Comparison of ENCODE assay signal across 16 cellular contexts in genomic region chr13:113179374-113180230, GRCh38. TPM values are rescaled to one million over a fixed set of nuclear protein-coding genes. Genes with fewer than 3 reads are reported as not detected.
A peak's percentile ranks its signal among the peaks of the same experiment; 100 is the strongest.
DNase-seq lines count a peak whose midpoint lies in the region; ATAC-seq, FAIRE-seq and TF ChIP-seq lines count a peak whose summit lies in the region.
"Had no signal": no experiment of that assay in that cellular context is flagged by ENCODE, and none has a peak within 500 bp of the region (broad histone marks: within the 10 kb centered on the region; RNA-seq: fewer than 3 reads in every experiment).

No MANE protein-coding gene starts in this region.

- 63% methylated on average over 28 of the region's 28 CpGs for WGBS in HUES64
- 86% methylated on average over 28 of the region's 28 CpGs for WGBS in aorta, 2 donors

- no peaks in the 10 kb centered on the region for H3K9me3 Mint-ChIP-seq in CD8-positive, alpha-beta T cell
- no peaks in the 10 kb centered on the region for H3K9me3 Mint-ChIP-seq in central memory CD8-positive, alpha-beta T cell
- H3K9me3 Mint-ChIP-seq: CD4-positive, CD25-positive, alpha-beta regulatory T cell had no signal

- H3K4me1 Mint-ChIP-seq in CD8-positive, alpha-beta T cell (ENCODE audit: low read depth) = peaks cover 38% of the 10 kb centered on the region
- H3K4me1 Mint-ChIP-seq in central memory CD8-positive, alpha-beta T cell = peaks cover 43% of the 10 kb centered on the region

- peaks cover 42% of the 10 kb centered on the region for H3K36me3 ChIP-seq in CD8-positive, alpha-beta T cell (ENCODE audit: insufficient read depth, low read length)
- peaks cover 96% of the 10 kb centered on the region for H3K36me3 ChIP-seq in HUES64 (ENCODE audit: insufficient read depth, low read length)
- peaks cover 2 to 19% of the 10 kb centered on the region in 2 donors for H3K36me3 ChIP-seq in aorta (ENCODE audit: control insufficient read depth in 1 of 2, insufficient read depth in 2 of 2, low read length in 1 of 2)

- no peak for FAIRE-seq in RCC 7860 (lab: Jason Lieb, UNC)

- peak overlapping the region; percentile 71 for H3K27ac Mint-ChIP-seq in CD8-positive, alpha-beta T cell
- peak overlapping the region; percentile 79 for H3K27ac Mint-ChIP-seq in central memory CD8-positive, alpha-beta T cell (ENCODE audit: low read depth)
- H3K27ac Mint-ChIP-seq: stimulated activated memory B cell treated with anti-CD40 and anti-IgM and Interleukin-4, amounts not matched to agents 10 μg/mL and 1 μg/mL and 100 μg/mL, for 72 hours had no signal

- H3K36me3 Mint-ChIP-seq in CD8-positive, alpha-beta T cell = peaks cover 81% of the 10 kb centered on the region
- peaks cover 30% of the 10 kb centered on the region for H3K36me3 Mint-ChIP-seq in central memory CD8-positive, alpha-beta T cell (ENCODE audit: insufficient read depth)

- H3K4me3 ChIP-seq in CD8-positive, alpha-beta T cell (ENCODE audit: low read depth, low read length) = no peak overlapping the region
- H3K4me3 ChIP-seq in HUES64 (ENCODE audit: low read length) (no peak overlapping the region), aorta (ENCODE audit: low read length in 2 of 2) (no peak overlapping the region)

- peak overlapping the region; percentile 41 for H3K4me3 Mint-ChIP-seq in CD8-positive, alpha-beta T cell
- H3K4me3 Mint-ChIP-seq in central memory CD8-positive, alpha-beta T cell = peak overlapping the region; percentile 36
- H3K4me3 Mint-ChIP-seq: stimulated activated memory B cell treated with anti-CD40 and anti-IgM and Interleukin-4, amounts not matched to agents 10 μg/mL and 1 μg/mL and 100 μg/mL, for 72 hours had no signal

- intact Hi-C loops in CD8-positive, alpha-beta T cell (cut with DNase I, micrococcal nuclease) = no loop called here
- intact Hi-C loops in aorta (cut with DNase I) = no loop called here

- no peak for TF ChIP-seq CTCF in CD8-positive, alpha-beta T cell (IDR thresholded peaks at IDR 0.05)

- peaks cover 30% of the 10 kb centered on the region for H3K4me1 ChIP-seq in CD8-positive, alpha-beta T cell (ENCODE audit: insufficient read depth, low read length)
- H3K4me1 ChIP-seq in HUES64 (ENCODE audit: insufficient read depth, low read length) (peaks cover 20% of the 10 kb centered on the region; the same call in 1 of the 2 replicates), aorta (ENCODE audit: control insufficient read depth in 1 of 2, insufficient read depth in 2 of 2, low read length in 2 of 2) (no peaks in the 10 kb centered on the region)

- H3K27me3 ChIP-seq in CD8-positive, alpha-beta T cell (ENCODE audit: insufficient read depth, low read length) = no peaks in the 10 kb centered on the region
- H3K27me3 ChIP-seq in HUES64 (ENCODE audit: insufficient read depth, low read length) = no peaks in the 10 kb centered on the region
- H3K27me3 ChIP-seq in aorta (ENCODE audit: control insufficient read depth in 1 of 2, insufficient read depth in 2 of 2, low read length in 1 of 2) = no peaks in the 10 kb centered on the region

- H3K9ac ChIP-seq in HUES64 (ENCODE audit: low read depth, low read length) = no peak overlapping the region; the same call in 1 of the 2 replicates

- H3K27me3 Mint-ChIP-seq in CD8-positive, alpha-beta T cell (ENCODE audit: low read depth) = no peaks in the 10 kb centered on the region
- no peaks in the 10 kb centered on the region for H3K27me3 Mint-ChIP-seq in central memory CD8-positive, alpha-beta T cell
- H3K27me3 Mint-ChIP-seq: CD4-positive, CD25-positive, alpha-beta regulatory T cell; stimulated activated memory B cell treated with anti-CD40 and anti-IgM and Interleukin-4, amounts not matched to agents 10 μg/mL and 1 μg/mL and 100 μg/mL, for 72 hours had no signal

- CTCF ChIA-PET in CD8-positive, alpha-beta T cell (lab: Charles Lee) = interaction anchor here (1.0 to 1.4 kb wide), 2 partner anchors 15 to 62 kb away, joined by 3 read pairs; no protein-coding TSS in a partner anchor

- ATAC-seq in CD8-positive, alpha-beta T cell = peak; percentile 70
- peak; percentile 45 for ATAC-seq in central memory CD8-positive, alpha-beta T cell (replicated peaks; ENCODE audit: extremely low read depth, poor library complexity, severe bottlenecking)
- ATAC-seq in left lobe of liver = no peak
- no peak for ATAC-seq in aorta (ENCODE audit: low FRiP score)
- ATAC-seq in GM18873 (IDR thresholded peaks at IDR 0.05; ENCODE audit: low FRiP score, unreplicated experiment) = no peak
- ATAC-seq: stimulated activated memory B cell treated with anti-CD40 and anti-IgM and Interleukin-4, amounts not matched to agents 10 μg/mL and 1 μg/mL and 100 μg/mL, for 72 hours had no signal

- POLR2A ChIA-PET in CD8-positive, alpha-beta T cell (lab: Charles Lee) = interaction anchor here (0.9 to 2.7 kb wide), 2 partner anchors 11 to 30 kb away, joined by 3 to 9 read pairs; partner anchors contain the start of gene CUL4A

- no peaks in the 10 kb centered on the region for H3K9me3 ChIP-seq in CD8-positive, alpha-beta T cell (ENCODE audit: low read length)
- H3K9me3 ChIP-seq in HUES64 (ENCODE audit: insufficient read depth, low read depth, low read length) (no peaks in the 10 kb centered on the region), aorta (ENCODE audit: control insufficient read depth, low read length) (no peaks in the 10 kb centered on the region)

- H3K27ac ChIP-seq in CD8-positive, alpha-beta T cell (ENCODE audit: low read depth, low read length) = no peak overlapping the region
- H3K27ac ChIP-seq in HUES64 (ENCODE audit: low read depth, low read length) (peak overlapping the region; percentile 71; the same call in 1 of the 2 replicates), aorta (ENCODE audit: low read depth in 1 of 2, low read length in 2 of 2) (no peak overlapping the region)

- peak in 3 of 7 experiments; percentile 29 to 42 (median 36) for DNase-seq in CD8-positive, alpha-beta T cell
- DNase-seq in central memory CD8-positive, alpha-beta T cell (ENCODE audit: low spot score in 2 of 2) = no peak
- peak; percentile 28 for DNase-seq in left lobe of liver (ENCODE audit: low spot score)
- DNase-seq in RCC 7860 (ENCODE audit: low spot score) = no peak
- no peak for DNase-seq in RPMI8226
- no peak for DNase-seq in aorta
- DNase-seq: CD4-positive, CD25-positive, alpha-beta regulatory T cell; KG1; NCI-H1930 had no signal

RNA-seq across cellular contexts. Expression of gene PROZ, which starts 21.2 kb away (rescaled TPM):
- total RNA-seq in CD8-positive, alpha-beta T cell = not detected
- not detected for polyA plus RNA-seq in HUES64 (2013, experiment 1 of 2)
- polyA plus RNA-seq in HUES64 (2013, experiment 2 of 2) = not detected
- 50.2 TPM for total RNA-seq in left lobe of liver
- total RNA-seq in aorta = not detected
- not detected for polyA plus RNA-seq in aorta
- total RNA-seq: CD4-positive, CD25-positive, alpha-beta regulatory T cell; cerebellum; kidney epithelial cell; omental fat pad; T-helper 1 cell treated with Interleukin-12 subunit alpha and Interleukin-12 subunit beta and Interleukin-4 antibody, amounts not matched to agents 30 ng/mL and 1 ng/mL, for 36 hours had no signal

RNA-seq across cellular contexts. Expression of gene PCID2, which starts 28.9 kb away (rescaled TPM):
- total RNA-seq in CD8-positive, alpha-beta T cell = 10 to 100 TPM; 30.5 to 34.1 TPM
- polyA plus RNA-seq in HUES64 (2013, experiment 1 of 2) = 50.2 TPM
- polyA plus RNA-seq in HUES64 (2013, experiment 2 of 2) = 53.3 TPM
- total RNA-seq in left lobe of liver (14.9 TPM), aorta (10 to 100 TPM; 33.3 to 51.1 TPM)
- 10 to 100 TPM; 36.7 to 45.6 TPM for polyA plus RNA-seq in aorta

RNA-seq across cellular contexts. Expression of gene CUL4A, which starts 29.8 kb away (rescaled TPM):
- total RNA-seq in CD8-positive, alpha-beta T cell = 10 to 100 TPM; 53.8 to 58.7 TPM
- polyA plus RNA-seq in HUES64 (2013, experiment 1 of 2) = 79.7 TPM
- polyA plus RNA-seq in HUES64 (2013, experiment 2 of 2) = 75.7 TPM
- total RNA-seq in left lobe of liver = 30.4 TPM
- total RNA-seq in aorta = 10 to 100 TPM; 56.1 to 69.8 TPM
- polyA plus RNA-seq in aorta = 10 to 100 TPM; 19.7 to 40.8 TPM

RNA-seq across cellular contexts. Expression of gene F10, which starts 57.0 kb away (rescaled TPM):
- not detected for total RNA-seq in CD8-positive, alpha-beta T cell
- 2.9 TPM for polyA plus RNA-seq in HUES64 (2013, experiment 1 of 2)
- 5.8 TPM for polyA plus RNA-seq in HUES64 (2013, experiment 2 of 2)
- 124 TPM for total RNA-seq in left lobe of liver
- 10 to 100 TPM in 1 of 2 donors, 1 to 10 TPM in 1; 6.5 to 38.4 TPM for total RNA-seq in aorta
- 10 to 100 TPM in 1 of 2 donors, 1 to 10 TPM in 1; 9.3 to 18.2 TPM for polyA plus RNA-seq in aorta
- total RNA-seq: CD4-positive, CD25-positive, alpha-beta regulatory T cell; T-helper 1 cell treated with Interleukin-12 subunit alpha and Interleukin-12 subunit beta and Interleukin-4 antibody, amounts not matched to agents 30 ng/mL and 1 ng/mL, for 36 hours had no signal

Comparison
In these comparisons a context has a peak if more than half of its experiments do, and no peak if none do; other contexts are left out.
1. ATAC-seq: peak in CD8-positive, alpha-beta T cell (single experiment) and central memory CD8-positive, alpha-beta T cell (single experiment); none in left lobe of liver (single experiment), aorta (single experiment) and GM18873 (single experiment).
2. RNA of gene PROZ, which starts 21.2 kb away (total RNA-seq): 50.2 TPM in left lobe of liver (single experiment); not detected in CD8-positive, alpha-beta T cell and not detected in aorta; every median in the first group is over 10 times any median in the second.